In the genomic region with DNA sequence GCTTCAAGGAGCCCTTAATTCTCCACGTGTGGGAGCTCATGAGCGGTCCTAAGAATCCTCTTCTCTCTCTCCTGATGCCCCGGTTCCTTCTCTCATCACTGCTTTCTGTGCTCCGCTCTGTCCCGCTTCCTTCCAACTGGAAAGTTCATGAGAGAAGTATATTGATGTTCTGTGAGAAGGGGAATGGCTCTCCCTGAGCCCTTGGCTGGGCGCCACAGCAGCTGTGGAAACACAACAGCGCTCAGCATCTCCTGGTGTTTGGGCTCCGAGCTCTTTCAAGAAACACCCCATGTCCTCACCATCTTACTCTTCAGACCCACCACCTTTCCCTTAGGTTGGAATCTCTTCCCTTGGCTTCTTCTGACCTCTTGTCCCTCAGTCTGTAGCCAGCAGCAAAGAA, we compare ENCODE assay signal across 13 cellular contexts.
DNase-seq lines count a peak whose midpoint lies in the region; ATAC-seq, FAIRE-seq and TF ChIP-seq lines count a peak whose summit lies in the region.
"Had no signal": no experiment of that assay in that cellular context is flagged by ENCODE, and none has a peak within 500 bp of the region (broad histone marks: within the 10 kb centered on the region; RNA-seq: fewer than 3 reads in every experiment).

No MANE protein-coding gene starts in this region.

- intact Hi-C loops in kidney (cut with DNase I): no loop called here

- H3K27ac Mint-ChIP-seq in effector memory CD8-positive, alpha-beta T cell: no peak overlapping the region
- H3K27ac Mint-ChIP-seq: CD14-positive monocyte, naive B cell had no signal

- no peaks in the 10 kb centered on the region for H3K4me1 Mint-ChIP-seq in effector memory CD8-positive, alpha-beta T cell (ENCODE audit: low read depth in 2 of 2)
- H3K4me1 Mint-ChIP-seq: naive B cell had no signal

- no peak for FAIRE-seq in kidney (lab: Jason Lieb, UNC)

- H3K36me3 ChIP-seq in kidney (ENCODE audit: control insufficient read depth in 1 of 2, insufficient read depth in 2 of 2, low read length in 2 of 2): no peaks in the 10 kb centered on the region

- H3K4me3 ChIP-seq in coronary artery: no peak overlapping the region
- H3K4me3 ChIP-seq in kidney (ENCODE audit: low read length in 2 of 2): no peak overlapping the region

- H3K27ac ChIP-seq in coronary artery (peak overlapping the region; percentile 78 to 84), kidney (ENCODE audit: low read depth in 2 of 2, low read length in 2 of 2) (no peak overlapping the region)
- H3K27ac ChIP-seq: RWPE1 had no signal

- peaks cover 0 to 2% of the 10 kb centered on the region in 2 donors for H3K9me3 Mint-ChIP-seq in effector memory CD8-positive, alpha-beta T cell

- no peak for ATAC-seq in effector memory CD8-positive, alpha-beta T cell (replicated peaks)
- ATAC-seq in GM21717 (IDR thresholded peaks at IDR 0.05; ENCODE audit: unreplicated experiment) (no peak), GM19455 (IDR thresholded peaks at IDR 0.05; ENCODE audit: unreplicated experiment) (no peak)

- no peaks in the 10 kb centered on the region for H3K27me3 Mint-ChIP-seq in effector memory CD8-positive, alpha-beta T cell
- H3K27me3 Mint-ChIP-seq: naive B cell had no signal

- H3K36me3 Mint-ChIP-seq in effector memory CD8-positive, alpha-beta T cell (ENCODE audit: insufficient read depth): no peaks in the 10 kb centered on the region
- H3K36me3 Mint-ChIP-seq: naive B cell had no signal

- no peak overlapping the region for H3K4me3 Mint-ChIP-seq in effector memory CD8-positive, alpha-beta T cell
- H3K4me3 Mint-ChIP-seq: CD14-positive monocyte, naive B cell had no signal

- no peak for TF ChIP-seq CTCF in coronary artery (IDR thresholded peaks at IDR 0.05)
- no peak for TF ChIP-seq CTCF in kidney (IDR thresholded peaks at IDR 0.05; ENCODE audit: borderline replicate concordance, extremely low read depth, insufficient read depth)

- peaks cover 0 to 2% of the 10 kb centered on the region in 2 donors for H3K4me1 ChIP-seq in kidney (ENCODE audit: control insufficient read depth in 1 of 2, insufficient read depth in 1 of 2, low read depth in 1 of 2, low read length in 2 of 2)

- DNase-seq in NCI-H69 (lab: John Stamatoyannopoulos, UW): peak; percentile 66
- DNase-seq in coronary artery (ENCODE audit: low spot score): no peak
- DNase-seq in kidney: peak; percentile 78
- DNase-seq in smooth muscle cell of the brain vasculature (ENCODE audit: low read depth, low spot score): peak; percentile 91
- DNase-seq in activated CD4-positive, CD25-positive, alpha-beta regulatory T cell treated with anti-CD3 and anti-CD28 coated beads, Interleukin-2, amount 50 U/mL, for 72 hours: no peak
- no peak for DNase-seq in effector memory CD8-positive, alpha-beta T cell
- DNase-seq: activated CD8-positive, alpha-beta memory T cell treated with anti-CD3 and anti-CD28 coated beads, Interleukin-2, amount 50 U/mL, for 48 hours; KBM-7; naive B cell had no signal

- no peak overlapping the region for H3K9ac ChIP-seq in kidney (ENCODE audit: low read length in 2 of 2)

- H3K9me3 ChIP-seq in kidney (ENCODE audit: control insufficient read depth in 1 of 2, low read length in 2 of 2): no peaks in the 10 kb centered on the region

Comparison
In these comparisons a context has a peak if more than half of its experiments do, and no peak if none do; other contexts are left out.
1. DNase-seq: peak in NCI-H69 (single experiment), kidney (single experiment) and smooth muscle cell of the brain vasculature (single experiment); none in coronary artery (single experiment), activated CD4-positive, CD25-positive, alpha-beta regulatory T cell treated with anti-CD3 and anti-CD28 coated beads, Interleukin-2, amount 50 U/mL, for 72 hours (single experiment) and effector memory CD8-positive, alpha-beta T cell (0 of 3).
2. H3K27ac ChIP-seq: peak in coronary artery (2 of 2); none in kidney (0 of 2).